ENCODE assay signal across 1 cellular context in genomic region chr19:3409346-3410064, GRCh38.
TF ChIP-seq lines count a peak whose summit lies in the region.

No MANE protein-coding gene starts in this region.

TF ChIP-seq in HepG2, 621 proteins besides CTCF, POLR2A, EP300 and RAD21 (continued from another document):
- TF ChIP-seq KLF12 (CRISPR knock-in tag; IDR thresholded peaks at IDR 0.05; ENCODE audit: borderline replicate concordance) (0 out of 2 replicates have a peak, but pooled peaks have one; percentile 47), ZNF598 (CRISPR knock-in tag; IDR thresholded peaks at IDR 0.05; ENCODE audit: borderline replicate concordance) (no peak), ZNF451 (CRISPR knock-in tag; IDR thresholded peaks at IDR 0.05) (0 out of 2 replicates have a peak, but pooled peaks have one; percentile 26), SNAPC2 (CRISPR knock-in tag; IDR thresholded peaks at IDR 0.05) (no peak), KAT8 (CRISPR knock-in tag; IDR thresholded peaks at IDR 0.05) (peak; percentile 38; the same call in 1 of the 2 replicates), YEATS2 (CRISPR knock-in tag; IDR thresholded peaks at IDR 0.05; ENCODE audit: borderline replicate concordance) (no peak), SOX13 (IDR thresholded peaks at IDR 0.05) (no peak), SOX13 (CRISPR knock-in tag; conservative IDR thresholded peaks at IDR 0.05 in 1 of 2, IDR thresholded peaks at IDR 0.05 in 1 of 2) (peak in 1 of 2 experiments; percentile 70; a peak in 2 of 4 replicates), ZHX2 (IDR thresholded peaks at IDR 0.05; ENCODE audit: low read depth) (0 out of 2 replicates have a peak, but pooled peaks have one; percentile 18), ZHX2 (CRISPR knock-in tag; IDR thresholded peaks at IDR 0.05; ENCODE audit: borderline replicate concordance) (no peak), MTF1 (CRISPR knock-in tag; IDR thresholded peaks at IDR 0.05) (no peak), ZNF777 (CRISPR knock-in tag; IDR thresholded peaks at IDR 0.05) (peak; percentile 99), ZFP36L1 (CRISPR knock-in tag; IDR thresholded peaks at IDR 0.05) (peak; percentile 53; the same call in 1 of the 2 replicates), ZBTB38 (CRISPR knock-in tag; IDR thresholded peaks at IDR 0.05) (peak; percentile 85), ERF (CRISPR knock-in tag; IDR thresholded peaks at IDR 0.05) (peak; percentile 79), TGIF2 (CRISPR knock-in tag; IDR thresholded peaks at IDR 0.05) (no peak), ARID4A (CRISPR knock-in tag; IDR thresholded peaks at IDR 0.05; ENCODE audit: borderline replicate concordance) (peak; percentile 52; the same call in 1 of the 2 replicates), TP53 (CRISPR knock-in tag; conservative IDR thresholded peaks at IDR 0.05) (no peak), ZNF704 (CRISPR knock-in tag; IDR thresholded peaks at IDR 0.05; ENCODE audit: borderline replicate concordance) (no peak), SMAD9 (CRISPR knock-in tag; IDR thresholded peaks at IDR 0.05) (no peak), ZNF232 (CRISPR knock-in tag; IDR thresholded peaks at IDR 0.05; ENCODE audit: borderline replicate concordance) (0 out of 2 replicates have a peak, but pooled peaks have one; percentile 21), ZNF251 (CRISPR knock-in tag; IDR thresholded peaks at IDR 0.05) (no peak), ARID2 (CRISPR knock-in tag; IDR thresholded peaks at IDR 0.05; ENCODE audit: borderline replicate concordance) (no peak), ZNF136 (CRISPR knock-in tag; IDR thresholded peaks at IDR 0.05; ENCODE audit: low read depth) (no peak)
